ENCODE assay signal across 19 cellular contexts in genomic region chr3:178669046-178669445, GRCh38.
DNase-seq lines count a peak whose midpoint lies in the region; ATAC-seq and TF ChIP-seq lines count a peak whose summit lies in the region.
"Had no signal": no experiment of that assay in that cellular context is flagged by ENCODE, and none has a peak within 500 bp of the region (broad histone marks: within the 10 kb centered on the region; RNA-seq: fewer than 3 reads in every experiment).

No MANE protein-coding gene starts in this region.

- ATAC-seq in HG02798 (IDR thresholded peaks at IDR 0.05; ENCODE audit: poor library complexity, unreplicated experiment) = no peak

- H2AFZ ChIP-seq in mammary epithelial cell (ENCODE audit: low read depth, low read length) = peak overlapping the region; percentile 40

- H3K27me3 ChIP-seq in mammary epithelial cell (ENCODE audit: insufficient read depth, low read length) (no peaks in the 10 kb centered on the region), breast epithelium (no peaks in the 10 kb centered on the region), left ventricle myocardium inferior (ENCODE audit: low read depth) (no peaks in the 10 kb centered on the region), MG63 (no peaks in the 10 kb centered on the region)
- H3K27me3 ChIP-seq: esophagus muscularis mucosa, thyroid gland had no signal

- H4K20me1 ChIP-seq in mammary epithelial cell (ENCODE audit: insufficient read depth, low read length) = no peaks in the 10 kb centered on the region

- H3K4me1 ChIP-seq in mammary epithelial cell (ENCODE audit: insufficient read depth, low read length) = peaks cover 13% of the 10 kb centered on the region
- no peaks in the 10 kb centered on the region for H3K4me1 ChIP-seq in breast epithelium
- H3K4me1 ChIP-seq in left ventricle myocardium inferior = peaks cover 70% of the 10 kb centered on the region
- H3K4me1 ChIP-seq: prostate gland had no signal

- H3K9me3 ChIP-seq in mammary epithelial cell (replicated peaks; ENCODE audit: insufficient read depth, low read length) (no peaks in the 10 kb centered on the region), breast epithelium (no peaks in the 10 kb centered on the region), left ventricle myocardium inferior (replicated peaks) (no peaks in the 10 kb centered on the region), MG63 (no peaks in the 10 kb centered on the region)
- H3K9me3 ChIP-seq: esophagus muscularis mucosa, prostate gland, thyroid gland had no signal

- intact Hi-C loops in mammary epithelial cell (cut with micrococcal nuclease) (no loop called here), breast epithelium (cut with DNase I; ENCODE audit: low total_unique reads) (no loop called here), left ventricle myocardium inferior (cut with micrococcal nuclease) (no loop called here)

- no peak for TF ChIP-seq CTCF in mammary epithelial cell (conservative IDR thresholded peaks at IDR 0.05 in 1 of 2, IDR thresholded peaks at IDR 0.05 in 1 of 2; ENCODE audit: extremely low read depth in 1 of 2, insufficient read depth in 1 of 2, low read depth in 1 of 2, low read length in 2 of 2)
- no peak for TF ChIP-seq CTCF in breast epithelium (IDR thresholded peaks at IDR 0.05)
- TF ChIP-seq CTCF in left ventricle myocardium inferior (IDR thresholded peaks at IDR 0.05; ENCODE audit: borderline replicate concordance) = no peak

- no peak overlapping the region for H3K27ac ChIP-seq in mammary epithelial cell (ENCODE audit: insufficient read depth, low read depth, low read length)
- H3K27ac ChIP-seq in breast epithelium = no peak overlapping the region
- peak overlapping the region; percentile 65 for H3K27ac ChIP-seq in left ventricle myocardium inferior (replicated peaks)
- H3K27ac ChIP-seq: C4-2B, esophagus muscularis mucosa, prostate gland, thyroid gland had no signal

- no TSS peak for BruUV-seq in mammary epithelial cell (replicated peaks; lab: Mats Ljungman, UMichigan)

- H3K36me3 ChIP-seq in mammary epithelial cell (ENCODE audit: insufficient read depth, low read length) (no peaks in the 10 kb centered on the region), breast epithelium (no peaks in the 10 kb centered on the region), left ventricle myocardium inferior (no peaks in the 10 kb centered on the region), MG63 (no peaks in the 10 kb centered on the region)
- H3K36me3 ChIP-seq: esophagus muscularis mucosa, prostate gland, thyroid gland had no signal

- TF ChIP-seq POLR2A in breast epithelium (IDR thresholded peaks at IDR 0.05) = no peak

- H3K9ac ChIP-seq in mammary epithelial cell (ENCODE audit: insufficient read depth, low read length) = no peak overlapping the region

- H3K4me3 ChIP-seq in mammary epithelial cell (replicated peaks in 1 of 3; ENCODE audit: insufficient read depth in 1 of 3, low read depth in 2 of 3, low read length in 3 of 3) (no peak overlapping the region), breast epithelium (no peak overlapping the region), left ventricle myocardium inferior (no peak overlapping the region), MG63 (no peak overlapping the region)
- H3K4me3 ChIP-seq: esophagus muscularis mucosa, prostate gland, thyroid gland had no signal

- H3K4me2 ChIP-seq in mammary epithelial cell (ENCODE audit: insufficient read depth, low read depth, low read length) = no peak overlapping the region

- no peaks in the 10 kb centered on the region for H3K79me2 ChIP-seq in mammary epithelial cell (ENCODE audit: insufficient read depth, low read length)

- CTCF ChIA-PET in mammary epithelial cell (lab: Charles Lee; ENCODE audit: low non-redundant PET) = no interaction called here

- 7% methylated on average over 1 of the region's 1 CpG for WGBS in mammary epithelial cell (ENCODE audit: low coverage, missing lambda C conversion rate)

- in situ Hi-C loops in mammary epithelial cell (cut with MboI; ENCODE audit: low sequenced_read_pairs in 2 of 2) = no loop called here

- DNase-seq in mammary epithelial cell = no peak
- DNase-seq in breast epithelium (ENCODE audit: low spot score in 2 of 2) = no peak
- DNase-seq in M059J (ENCODE audit: low read depth) = peak; percentile 40
- no peak for DNase-seq in left ventricle myocardium inferior
- no peak for DNase-seq in iPS-NIHi11 (ENCODE audit: low spot score)
- no peak for DNase-seq in SHP77 treated with DMSO at 0.1 percent for 48 hours (lab: John Stamatoyannopoulos, UW)
- no peak for DNase-seq in MG63
- DNase-seq: activated CD4-positive, alpha-beta T cell treated with anti-CD3 and anti-CD28 coated beads, Interleukin-2, amount 10 ng/mL, durations not matched to agents 7 days and 5 days; activated CD8-positive, alpha-beta memory T cell treated with anti-CD3 and anti-CD28 coated beads, Interleukin-2, amount 50 U/mL, for 4 hours; activated gamma-delta T cell; DMS 273 treated with DMSO at 0.1 percent for 48 hours; effector CD4-positive, alpha-beta T cell; NCI-H1436 treated with DMSO at 0.1 percent for 48 hours; NCI-H82; thyroid gland had no signal

- dilution Hi-C loops in mammary epithelial cell (cut with HindIII; ENCODE audit: low sequenced_read_pairs) = no loop called here
